ENCODE assay signal across 14 cellular contexts in genomic region chrX:31168596-31168995, GRCh38.
DNase-seq lines count a peak whose midpoint lies in the region; ATAC-seq and TF ChIP-seq lines count a peak whose summit lies in the region.
"Had no signal": no experiment of that assay in that cellular context is flagged by ENCODE, and none has a peak within 500 bp of the region (broad histone marks: within the 10 kb centered on the region; RNA-seq: fewer than 3 reads in every experiment).

No MANE protein-coding gene starts in this region.

- peaks cover 26% of the 10 kb centered on the region for H3K36me3 Mint-ChIP-seq in endodermal cell (ENCODE audit: low read depth)
- H3K36me3 Mint-ChIP-seq: activated naive CD4-positive, alpha-beta T cell treated with anti-CD3 and anti-CD28 coated beads, Interleukin-2, amount 50 U/mL, for 72 hours; CD14-positive monocyte had no signal

- TF ChIP-seq CTCF in lower lobe of right lung (IDR thresholded peaks at IDR 0.05) (no peak), endodermal cell (conservative IDR thresholded peaks at IDR 0.05) (no peak)

- DNase-seq in NAMALWA (ENCODE audit: low spot score), result peak; percentile 2
- DNase-seq in SIG-M5 treated with dmso at 0.1 percent for 504 hours (lab: John Stamatoyannopoulos, UW; ENCODE audit: unreplicated experiment), result no peak
- DNase-seq in lower lobe of right lung, result no peak
- no peak for DNase-seq in endodermal cell
- DNase-seq in stimulated activated CD8-positive, alpha-beta memory T cell treated with anti-CD3 and anti-CD28 coated beads, Interleukin-4, amount 100 ng/mL, for 48 hours, result no peak
- DNase-seq: NCI-H1694 treated with DMSO at 0.1 percent for 48 hours, stomach, SW 1271 had no signal

- H3K27ac ChIP-seq in lower lobe of right lung, result no peak overlapping the region
- H3K27ac ChIP-seq in endodermal cell (ENCODE audit: low read depth, low read length), result no peak overlapping the region
- H3K27ac ChIP-seq: stomach had no signal

- intact Hi-C loops in lower lobe of right lung (cut with DNase I), result no loop called here

- H3K9ac ChIP-seq in endodermal cell (ENCODE audit: extremely low read depth, low read length, poor library complexity, severe bottlenecking), result no peak overlapping the region

- peaks cover 14% of the 10 kb centered on the region for H3K4me1 Mint-ChIP-seq in endodermal cell
- H3K4me1 Mint-ChIP-seq: CD14-positive monocyte had no signal

- H3K4me3 Mint-ChIP-seq in endodermal cell, result no peak overlapping the region
- H3K4me3 Mint-ChIP-seq: CD14-positive monocyte; dendritic cell treated with granulocyte-macrophage colony-stimulating factor and Interleukin-4, amounts not matched to agents 40 ng/mL and 50 ng/mL, for 4 days had no signal

- H3K27ac Mint-ChIP-seq in endodermal cell, result no peak overlapping the region
- H3K27ac Mint-ChIP-seq: activated naive CD4-positive, alpha-beta T cell treated with anti-CD3 and anti-CD28 coated beads, Interleukin-2, amount 50 U/mL, for 72 hours; CD14-positive monocyte; dendritic cell treated with granulocyte-macrophage colony-stimulating factor and Interleukin-4, amounts not matched to agents 40 ng/mL and 50 ng/mL, for 4 days had no signal

- H3K36me3 ChIP-seq in lower lobe of right lung (no peaks in the 10 kb centered on the region), endodermal cell (ENCODE audit: control insufficient read depth, insufficient read depth, low read length) (peaks cover 4% of the 10 kb centered on the region)

- H3K27me3 ChIP-seq in lower lobe of right lung (ENCODE audit: low read depth) (no peaks in the 10 kb centered on the region), endodermal cell (ENCODE audit: control insufficient read depth, insufficient read depth, low read length, poor library complexity, severe bottlenecking) (no peaks in the 10 kb centered on the region)
- H3K27me3 ChIP-seq: stomach had no signal

- ATAC-seq in GM18858 (IDR thresholded peaks at IDR 0.05; ENCODE audit: unreplicated experiment) (peak; percentile 99), GM21423 (IDR thresholded peaks at IDR 0.05; ENCODE audit: unreplicated experiment) (peak; percentile 94), HG03025 (IDR thresholded peaks at IDR 0.05; ENCODE audit: low FRiP score, unreplicated experiment) (peak; percentile 92), lower lobe of right lung (no peak)
- ATAC-seq: activated naive CD4-positive, alpha-beta T cell treated with anti-CD3 and anti-CD28 coated beads, Interleukin-2, amount 50 U/mL, for 72 hours had no signal

- H3K4me1 ChIP-seq in lower lobe of right lung (no peaks in the 10 kb centered on the region), endodermal cell (ENCODE audit: control insufficient read depth, insufficient read depth, low read length) (no peaks in the 10 kb centered on the region)

- peaks cover 36% of the 10 kb centered on the region for H3K9me3 Mint-ChIP-seq in endodermal cell

- H3K4me3 ChIP-seq in lower lobe of right lung, result no peak overlapping the region
- no peak overlapping the region for H3K4me3 ChIP-seq in endodermal cell (ENCODE audit: low read length)
- H3K4me3 ChIP-seq: stomach had no signal

- H3K9me3 ChIP-seq in lower lobe of right lung, result no peaks in the 10 kb centered on the region
- no peaks in the 10 kb centered on the region for H3K9me3 ChIP-seq in endodermal cell (ENCODE audit: control insufficient read depth, low read length)
- H3K9me3 ChIP-seq: stomach had no signal

- H3K27me3 Mint-ChIP-seq in endodermal cell (ENCODE audit: insufficient read depth), result no peaks in the 10 kb centered on the region
- H3K27me3 Mint-ChIP-seq: dendritic cell treated with granulocyte-macrophage colony-stimulating factor and Interleukin-4, amounts not matched to agents 40 ng/mL and 50 ng/mL, for 4 days had no signal

Comparison
In these comparisons a context has a peak if more than half of its experiments do, and no peak if none do; other contexts are left out.
1. ATAC-seq: peak in GM18858 (single experiment), GM21423 (single experiment) and HG03025 (single experiment); none in lower lobe of right lung (0 of 2).